ENCODE assay signal across 9 cellular contexts in genomic region chr10:97584060-97584797, GRCh38. TPM values are rescaled to one million over a fixed set of nuclear protein-coding genes. Genes with fewer than 3 reads are reported as not detected.
DNase-seq lines count a peak whose midpoint lies in the region; ATAC-seq and TF ChIP-seq lines count a peak whose summit lies in the region.
"Had no signal": no experiment of that assay in that cellular context is flagged by ENCODE, and none has a peak within 500 bp of the region (broad histone marks: within the 10 kb centered on the region; RNA-seq: fewer than 3 reads in every experiment).

Gene HOGA1 (plus strand): TSS chr10:97584389. CDS start chr10:97584704, 315 bp downstream.

- WGBS in aorta, 2 donors, result 18 to 27% methylated on average over 4 to 5 of the region's 5 CpGs

- DNase-seq in LoVo (ENCODE audit: low spot score), result peak; percentile 31
- DNase-seq in choroid plexus epithelial cell (ENCODE audit: low read depth), result peak; percentile 63
- peak; percentile 98 for DNase-seq in left lobe of liver (ENCODE audit: low spot score)
- DNase-seq in aorta, result peak; percentile 87 to 94

- peak; percentile 79 for ATAC-seq in GM18909 (IDR thresholded peaks at IDR 0.05; ENCODE audit: poor library complexity, unreplicated experiment)
- ATAC-seq in left lobe of liver, result peak; percentile 81
- peak; percentile 91 for ATAC-seq in aorta (ENCODE audit: low FRiP score)
- ATAC-seq in GM18873 (IDR thresholded peaks at IDR 0.05; ENCODE audit: low FRiP score, unreplicated experiment), result no peak
- no peak for ATAC-seq in GM19397 (IDR thresholded peaks at IDR 0.05; ENCODE audit: unreplicated experiment)
- no peak for ATAC-seq in HG02678 (IDR thresholded peaks at IDR 0.05; ENCODE audit: unreplicated experiment)

- peak within 1 kb of the TSS in 1 of 2 donors; percentile 16 for H3K27ac ChIP-seq in aorta (ENCODE audit: low read depth in 1 of 2, low read length in 2 of 2)

- no peaks in the 10 kb centered on the region for H3K4me1 ChIP-seq in aorta (ENCODE audit: control insufficient read depth in 1 of 2, insufficient read depth in 2 of 2, low read length in 2 of 2)

- intact Hi-C loops in aorta (cut with DNase I), result no loop called here

- H3K9me3 ChIP-seq in aorta (ENCODE audit: control insufficient read depth, low read length), result no peaks in the 10 kb centered on the region

- no peak for TF ChIP-seq CTCF in choroid plexus epithelial cell (conservative IDR thresholded peaks at IDR 0.05; ENCODE audit: low read depth, low read length)

- no peaks in the 10 kb centered on the region for H3K27me3 ChIP-seq in aorta (ENCODE audit: control insufficient read depth in 1 of 2, insufficient read depth in 2 of 2, low read length in 1 of 2)

- no peak within 1 kb of the TSS for H3K4me3 ChIP-seq in choroid plexus epithelial cell (ENCODE audit: low read depth, low read length)
- no peak within 1 kb of the TSS for H3K4me3 ChIP-seq in aorta (ENCODE audit: low read length in 2 of 2)

- no peaks in the 10 kb centered on the region for H3K36me3 ChIP-seq in aorta (ENCODE audit: control insufficient read depth in 1 of 2, insufficient read depth in 2 of 2, low read length in 1 of 2)

RNA-seq across cellular contexts. Expression of gene HOGA1, which starts in this region (rescaled TPM):
- total RNA-seq in left lobe of liver, result 66.2 TPM
- total RNA-seq in aorta, result 1 to 10 TPM; 1.9 to 4.6 TPM
- 1 to 10 TPM; 3.9 to 4.0 TPM for polyA plus RNA-seq in aorta
- polyA plus RNA-seq: IgD-negative memory B cell had no signal

Comparison
In these comparisons a context has a peak if more than half of its experiments do, and no peak if none do; other contexts are left out.
1. RNA of gene HOGA1 (total RNA-seq): 66.2 TPM in left lobe of liver (single experiment); 1.9 to 4.6 TPM in aorta; every median in the first group is over 10 times any median in the second.
2. ATAC-seq: peak in GM18909 (single experiment), left lobe of liver (single experiment) and aorta (single experiment); none in GM18873 (single experiment), GM19397 (single experiment) and HG02678 (single experiment).
3. DNase-seq: peak in every context shown above with its lines; median percentile 98 in left lobe of liver; 90 in aorta; 63 in choroid plexus epithelial cell; 31 in LoVo.